Comparison of ENCODE assay signal across 20 cellular contexts in the genomic region with DNA sequence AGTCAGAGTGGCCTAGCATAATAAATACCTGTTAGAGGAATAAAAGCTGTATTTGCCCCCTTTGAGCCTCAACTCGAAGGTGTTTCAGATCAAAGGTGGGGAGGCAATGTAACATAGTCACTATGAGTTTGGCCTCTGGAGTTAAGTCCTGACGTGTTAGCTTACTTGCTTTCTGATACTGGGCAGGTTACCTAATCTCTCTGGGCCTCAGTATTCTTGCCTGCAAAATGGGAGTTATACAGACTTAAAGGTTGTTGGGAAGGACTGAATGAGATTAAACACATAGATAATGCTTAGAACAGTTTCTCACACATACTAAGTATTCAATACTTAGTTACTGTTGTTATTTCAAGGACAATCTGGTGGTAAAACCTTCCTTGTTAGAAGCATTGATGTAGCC. TPM values are rescaled to one million over a fixed set of nuclear protein-coding genes. Genes with fewer than 3 reads are reported as not detected.
DNase-seq lines count a peak whose midpoint lies in the region; ATAC-seq, FAIRE-seq and TF ChIP-seq lines count a peak whose summit lies in the region.
"Had no signal": no experiment of that assay in that cellular context is flagged by ENCODE, and none has a peak within 500 bp of the region (broad histone marks: within the 10 kb centered on the region; RNA-seq: fewer than 3 reads in every experiment).

No MANE protein-coding gene starts in this region.

- no peak overlapping the region for H4K5ac ChIP-seq in H1 (ENCODE audit: insufficient read length, low read depth, low read length)

- H3K4me1 Mint-ChIP-seq in GM23338 (peaks cover 74% of the 10 kb centered on the region), neural crest cell (peaks cover 50% of the 10 kb centered on the region)

- no peak overlapping the region for H3K4ac ChIP-seq in H1 (replicated peaks; ENCODE audit: insufficient read length, low read depth, low read length)

- TF ChIP-seq EP300 in H1 (IDR thresholded peaks at IDR 0.05; ENCODE audit: borderline replicate concordance in 1 of 2, low read depth in 2 of 2, low read length in 2 of 2) = no peak

- peaks cover 66% of the 10 kb centered on the region for H3K4me1 ChIP-seq in GM23338 (ENCODE audit: insufficient read depth)
- peaks cover 74% of the 10 kb centered on the region for H3K4me1 ChIP-seq in Loucy (ENCODE audit: insufficient read depth, low read length, poor library complexity, severe bottlenecking)
- peaks cover 11 to 42% (median 37%) of the 10 kb centered on the region in 4 experiments for H3K4me1 ChIP-seq in H1 (replicated peaks in 1 of 4; ENCODE audit: control insufficient read depth in 3 of 4, insufficient read depth in 4 of 4, low read length in 3 of 4)
- H3K4me1 ChIP-seq in vagina = peaks cover 19% of the 10 kb centered on the region
- no peaks in the 10 kb centered on the region for H3K4me1 ChIP-seq in MM.1S (ENCODE audit: low read length)

- no peaks in the 10 kb centered on the region for H3K9me3 ChIP-seq in Loucy (ENCODE audit: insufficient read depth, low read depth, low read length)
- no peaks in the 10 kb centered on the region for H3K9me3 ChIP-seq in H1 (ENCODE audit: insufficient read depth in 2 of 2, low read depth in 1 of 2, low read length in 1 of 2)
- no peaks in the 10 kb centered on the region for H3K9me3 ChIP-seq in vagina
- no peaks in the 10 kb centered on the region for H3K9me3 ChIP-seq in MM.1S (replicated peaks; ENCODE audit: insufficient read depth, low read length)
- H3K9me3 ChIP-seq: BLaER1 treated with 17β-estradiol and CSF1 and Interleukin-3, amounts not matched to agents 10 nM and 100 nM had no signal

- H3K9ac ChIP-seq in Loucy (ENCODE audit: low read depth, low read length, poor library complexity, severe bottlenecking) = peak overlapping the region; percentile 97
- no peak overlapping the region for H3K9ac ChIP-seq in H1 (replicated peaks in 1 of 4; ENCODE audit: extremely low read depth in 1 of 4, low read depth in 3 of 4, low read length in 3 of 4)
- no peak overlapping the region for H3K9ac ChIP-seq in MM.1S (ENCODE audit: low read length)
- H3K9ac ChIP-seq: BLaER1 treated with 17β-estradiol and CSF1 and Interleukin-3, amounts not matched to agents 10 nM and 100 nM; GM23248 had no signal

- H3K23ac ChIP-seq in H1 (ENCODE audit: insufficient read length) = no peak overlapping the region

- CTCF ChIA-PET in H1 (lab: Charles Lee; ENCODE audit: partially characterized antibody) = interaction anchor here (0.6 to 1.5 kb wide), 3 partner anchors 15 to 40 kb away, joined by 3 read pairs; partner anchors contain the start of gene RNF220

- no peak overlapping the region for H3K18ac ChIP-seq in H1 (ENCODE audit: extremely low read depth, low read length)

- ATAC-seq in GM23338 = no peak
- no peak for ATAC-seq in GM21381 (IDR thresholded peaks at IDR 0.05; ENCODE audit: unreplicated experiment)
- ATAC-seq: GM12878, HCT116 had no signal

- H4K20me1 ChIP-seq in GM23338 (replicated peaks; ENCODE audit: insufficient read depth) = 0 out of 2 replicates have a peak, but pooled peaks cover 4% of the 10 kb centered on the region
- H4K20me1 ChIP-seq in Loucy (ENCODE audit: insufficient read depth, low read length, poor library complexity, severe bottlenecking) = no peaks in the 10 kb centered on the region
- peaks cover 3 to 7% of the 10 kb centered on the region in 2 experiments for H4K20me1 ChIP-seq in H1 (replicated peaks in 1 of 2; ENCODE audit: control insufficient read depth in 1 of 2, insufficient read depth in 2 of 2, low read length in 2 of 2)
- no peaks in the 10 kb centered on the region for H4K20me1 ChIP-seq in MM.1S (ENCODE audit: insufficient read depth, low read length)

- H4K8ac ChIP-seq in H1 (ENCODE audit: extremely low read depth, insufficient read depth, low read length) = no peak overlapping the region

- no peak for TF ChIP-seq RAD21 in H1 (IDR thresholded peaks at IDR 0.05 in 1 of 2, conservative IDR thresholded peaks at IDR 0.05 in 1 of 2; ENCODE audit: low read depth in 2 of 2, low read length in 2 of 2)

- H3K27ac ChIP-seq in GM23338 (ENCODE audit: low read depth) = no peak overlapping the region
- no peak overlapping the region for H3K27ac ChIP-seq in H1 (ENCODE audit: low read depth, low read length)
- no peak overlapping the region for H3K27ac ChIP-seq in vagina
- no peak overlapping the region for H3K27ac ChIP-seq in MM.1S (ENCODE audit: low read length)
- H3K27ac ChIP-seq: BLaER1 treated with 17β-estradiol and CSF1 and Interleukin-3, amounts not matched to agents 10 nM and 100 nM; GM23248 had no signal

- H3K56ac ChIP-seq in H1 (replicated peaks; ENCODE audit: insufficient read length, low read depth, low read length) = no peak overlapping the region

- H3K79me2 ChIP-seq in GM23338 (replicated peaks; ENCODE audit: insufficient read depth) (peaks cover 56% of the 10 kb centered on the region), Loucy (ENCODE audit: insufficient read depth, low read length) (peaks cover 82% of the 10 kb centered on the region), H1 (ENCODE audit: control insufficient read depth in 1 of 2, insufficient read depth in 2 of 2, low read length in 2 of 2) (peaks cover 0 to 34% of the 10 kb centered on the region in 2 experiments; a peak in 2 of 4 replicates), MM.1S (ENCODE audit: low read length) (no peaks in the 10 kb centered on the region)

- peaks cover 19% of the 10 kb centered on the region; the same call in 1 of the 2 replicates for H3F3A ChIP-seq in GM23338 (replicated peaks; ENCODE audit: low read depth)
- peaks cover 22% of the 10 kb centered on the region for H3F3A ChIP-seq in Loucy (ENCODE audit: low read depth)
- no peaks in the 10 kb centered on the region for H3F3A ChIP-seq in MM.1S (ENCODE audit: insufficient read depth, low read length)

- H3K4me3 ChIP-seq in GM23338 = no peak overlapping the region
- peak overlapping the region; percentile 77 for H3K4me3 ChIP-seq in Loucy (ENCODE audit: low read length, poor library complexity, severe bottlenecking)
- H3K4me3 ChIP-seq in H1 (ENCODE audit: extremely low read depth in 1 of 4, insufficient read depth in 2 of 4, low read depth in 3 of 4, low read length in 4 of 4) = no peak overlapping the region
- no peak overlapping the region for H3K4me3 ChIP-seq in vagina
- no peak overlapping the region for H3K4me3 ChIP-seq in MM.1S (ENCODE audit: low read length)
- H3K4me3 ChIP-seq: BLaER1 treated with 17β-estradiol and CSF1 and Interleukin-3, amounts not matched to agents 10 nM and 100 nM; GM12878; GM23248 had no signal

- peaks cover 12% of the 10 kb centered on the region for H3K23me2 ChIP-seq in H1 (ENCODE audit: low read depth, low read length)

- no peak overlapping the region for H3K14ac ChIP-seq in H1 (ENCODE audit: insufficient read length)

- H3K9me2 ChIP-seq in GM23338 (ENCODE audit: insufficient read depth) (no peaks in the 10 kb centered on the region), Loucy (replicated peaks; ENCODE audit: low read depth, low read length) (no peaks in the 10 kb centered on the region), MM.1S (replicated peaks; ENCODE audit: insufficient read depth, low read length) (no peaks in the 10 kb centered on the region)

- H3K4me2 ChIP-seq in GM23338 (peak overlapping the region; percentile 18; the same call in 1 of the 2 replicates), Loucy (ENCODE audit: low read depth, low read length, poor library complexity, severe bottlenecking) (peak overlapping the region; percentile 96), H1 (ENCODE audit: insufficient read depth in 1 of 2, low read depth in 2 of 2, low read length in 2 of 2) (no peak overlapping the region), MM.1S (ENCODE audit: low read depth, low read length) (no peak overlapping the region)
- H3K4me2 ChIP-seq: BLaER1 treated with 17β-estradiol and CSF1 and Interleukin-3, amounts not matched to agents 10 nM and 100 nM had no signal

- H2AFZ ChIP-seq in GM23338 (no peak overlapping the region), Loucy (ENCODE audit: low read length) (no peak overlapping the region), H1 (ENCODE audit: low read length) (no peak overlapping the region), MM.1S (ENCODE audit: low read length) (no peak overlapping the region)
- H2AFZ ChIP-seq: GM23248 had no signal

- H3K36me3 ChIP-seq in GM23338 (ENCODE audit: insufficient read depth) (no peaks in the 10 kb centered on the region), Loucy (ENCODE audit: insufficient read depth, low read length) (peaks cover 19% of the 10 kb centered on the region; the same call in 1 of the 2 replicates), H1 (ENCODE audit: control insufficient read depth in 2 of 4, insufficient read depth in 4 of 4, low read length in 3 of 4) (peaks cover 0 to 5% (median 0%) of the 10 kb centered on the region in 4 experiments; a peak in 1 of 8 replicates), vagina (no peaks in the 10 kb centered on the region), MM.1S (replicated peaks; ENCODE audit: insufficient read depth, low read length) (no peaks in the 10 kb centered on the region)
- H3K36me3 ChIP-seq: BLaER1 treated with 17β-estradiol and CSF1 and Interleukin-3, amounts not matched to agents 10 nM and 100 nM had no signal

- no peaks in the 10 kb centered on the region for H3K9me3 Mint-ChIP-seq in GM23338
- no peaks in the 10 kb centered on the region for H3K9me3 Mint-ChIP-seq in neural crest cell
- H3K9me3 Mint-ChIP-seq: CD8-positive, alpha-beta memory T cell; HFFc6 had no signal

- POLR2A ChIA-PET in H1 (lab: Charles Lee; ENCODE audit: partially characterized antibody) = interaction anchor here (0.6 to 0.9 kb wide), 3 partner anchors 8 to 173 kb away, joined by 3 read pairs; no protein-coding TSS in a partner anchor

- no peak overlapping the region for H2BK20ac ChIP-seq in H1 (ENCODE audit: low read length)

- H2AK5ac ChIP-seq in H1 (ENCODE audit: low read depth, low read length) = 0 out of 2 replicates have a peak overlapping the region, but pooled peaks have one; percentile 55

- H3K27me3 ChIP-seq in GM23338 (ENCODE audit: insufficient read depth) (0 out of 2 replicates have a peak, but pooled peaks cover 4% of the 10 kb centered on the region), Loucy (ENCODE audit: insufficient read depth, low read length, poor library complexity, severe bottlenecking) (no peaks in the 10 kb centered on the region), H1 (replicated peaks in 1 of 4; ENCODE audit: control insufficient read depth in 3 of 4, extremely low read depth in 1 of 4, insufficient read depth in 3 of 4, low read length in 3 of 4) (peaks cover 0 to 10% (median 4%) of the 10 kb centered on the region in 4 experiments; a peak in 5 of 7 replicates), vagina (peaks cover 22% of the 10 kb centered on the region), MM.1S (replicated peaks; ENCODE audit: insufficient read depth, low read length) (peaks cover 9% of the 10 kb centered on the region; the same call in 1 of the 2 replicates)

- H2BK15ac ChIP-seq in H1 (ENCODE audit: low read length) = no peak overlapping the region

- intact Hi-C loops in vagina (cut with DNase I) = no loop called here

- DNase-seq in GM23338 (ENCODE audit: low spot score) (no peak), H1 (ENCODE audit: low read depth in 1 of 2, low spot score in 2 of 2) (no peak), neural crest cell (ENCODE audit: low read depth, low spot score) (no peak), vagina (ENCODE audit: extremely low spot score in 2 of 2) (no peak), MM.1S (no peak)
- DNase-seq: CD8-positive, alpha-beta memory T cell; COR-L47; DMS 273 treated with DMSO at 0.1 percent for 48 hours; DMS53; DND-41; EL; GM23248; H7; HFFc6 had no signal

- TF ChIP-seq CTCF in GM23338 (conservative IDR thresholded peaks at IDR 0.05; ENCODE audit: low read depth in 2 of 2) = no peak
- no peak for TF ChIP-seq CTCF in Loucy (conservative IDR thresholded peaks at IDR 0.05; ENCODE audit: low read length)
- no peak for TF ChIP-seq CTCF in H1 (IDR thresholded peaks at IDR 0.05; ENCODE audit: control extremely low read depth in 1 of 3, insufficient read depth in 1 of 3, low read depth in 1 of 3, low read length in 3 of 3)
- no peak for TF ChIP-seq CTCF in neural crest cell (conservative IDR thresholded peaks at IDR 0.05)
- TF ChIP-seq CTCF in vagina (IDR thresholded peaks at IDR 0.05) = no peak
- TF ChIP-seq CTCF in MM.1S (IDR thresholded peaks at IDR 0.05; ENCODE audit: low read length) = no peak

- H4K91ac ChIP-seq in H1 (replicated peaks; ENCODE audit: insufficient read length, low read length) = no peak overlapping the region

- H3K79me1 ChIP-seq in H1 (ENCODE audit: low read depth, low read length) = no peaks in the 10 kb centered on the region; the same call in 1 of the 2 replicates

- H3K36me3 Mint-ChIP-seq in GM23338 (ENCODE audit: low read depth) = peaks cover 5% of the 10 kb centered on the region; the same call in 2 of the 3 replicates
- H3K36me3 Mint-ChIP-seq in neural crest cell (ENCODE audit: low read depth) = no peaks in the 10 kb centered on the region
- H3K36me3 Mint-ChIP-seq: CD8-positive, alpha-beta memory T cell had no signal

- no peak overlapping the region for H3K4me3 Mint-ChIP-seq in GM23338
- H3K4me3 Mint-ChIP-seq in neural crest cell = peak overlapping the region; percentile 29
- H3K4me3 Mint-ChIP-seq: B cell; CD8-positive, alpha-beta memory T cell; HFFc6 had no signal

- H2BK5ac ChIP-seq in H1 (ENCODE audit: low read depth, low read length) = no peak overlapping the region

- FAIRE-seq in H1 (lab: Jason Lieb, UNC) = no peak
- FAIRE-seq: GM12878 had no signal

- H2BK120ac ChIP-seq in H1 (replicated peaks; ENCODE audit: low read depth, low read length) = no peak overlapping the region

- WGBS in H1 (ENCODE audit: extremely low coverage in 1 of 2, insufficient coverage in 1 of 2, insufficient read length in 1 of 2, insufficient replicate concordance in 2 of 2, low coverage in 1 of 2, low lambda C conversion rate in 2 of 2, missing lambda C conversion rate in 1 of 2), 2 experiments = 80% methylated on average over 2 of the region's 2 CpGs; no CpG with 5 or more reads in 1 of the 2 experiments

- H3K27ac Mint-ChIP-seq in GM23338 = no peak overlapping the region
- no peak overlapping the region for H3K27ac Mint-ChIP-seq in neural crest cell (ENCODE audit: unreplicated experiment)
- H3K27ac Mint-ChIP-seq: B cell, HFFc6 had no signal

- TF ChIP-seq POLR2A in H1 (IDR thresholded peaks at IDR 0.05; ENCODE audit: control extremely low read depth in 1 of 2, low read depth in 2 of 2, low read length in 2 of 2) = no peak
- no peak for TF ChIP-seq POLR2A in vagina (IDR thresholded peaks at IDR 0.05)

- H3K27me3 Mint-ChIP-seq in GM23338 (ENCODE audit: insufficient read depth, low read depth, poor library complexity) = peaks cover 3% of the 10 kb centered on the region
- H3K27me3 Mint-ChIP-seq in neural crest cell (ENCODE audit: low read depth) = peaks cover 84% of the 10 kb centered on the region

- H2BK12ac ChIP-seq in H1 (ENCODE audit: low read depth, low read length) = no peak overlapping the region

RNA-seq across cellular contexts. Expression of gene RNF220, which starts 15.5 kb away (rescaled TPM):
- 141 and 168 TPM in 2 replicates for total RNA-seq in GM23338 (2014; rRNA removed; shearing (Covaris generic))
- polyA plus RNA-seq in GM23338 (2016; fragmentation: Nextera tagmentation; extraction: Ambion mirVana) = 63.6 and 72.8 TPM in 2 replicates
- total RNA-seq in H1 (2021; fragmentation: NEBNext Ultra II Directional; extraction: Animal tissue kit (Norgen Biotek cat#: 25700)) = 123 and 127 TPM in 2 replicates
- 160 and 165 TPM in 2 replicates for polyA plus RNA-seq in H1 (2011; rRNA removed)
- polyA plus RNA-seq in H1 (2011; cell fraction: cytosol; rRNA removed) = 144 TPM
- 173 TPM for polyA plus RNA-seq in H1 (2011; cell fraction: nucleus; rRNA removed)
- polyA plus RNA-seq in H1 (2012, experiment 1 of 2) = 101 to 164 TPM (median 152 TPM) in 4 replicates
- 105 TPM for polyA plus RNA-seq in H1 (2012, experiment 2 of 2)
- 93.4 TPM for polyA plus RNA-seq in H1 (2013, experiment 1 of 2)
- 89.5 TPM for polyA plus RNA-seq in H1 (2013, experiment 2 of 2)
- polyA minus RNA-seq in H1 (2011; rRNA and poly(A)+ RNA removed) = 86.4 and 97.4 TPM in 2 replicates
- polyA minus RNA-seq in H1 (2011; cell fraction: cytosol; rRNA and poly(A)+ RNA removed) = 44.8 TPM
- 86.8 TPM for polyA minus RNA-seq in H1 (2011; cell fraction: nucleus; rRNA and poly(A)+ RNA removed)
- total RNA-seq in neural crest cell = 96.7 and 101 TPM in 2 replicates
- 52.5 TPM for total RNA-seq in vagina

Comparison
In these comparisons a context has a peak if more than half of its experiments do, and no peak if none do; other contexts are left out.
1. H3K4me2 ChIP-seq: peak in GM23338 (single experiment) and Loucy (single experiment); none in H1 (0 of 2) and MM.1S (single experiment).